In the genomic region with DNA sequence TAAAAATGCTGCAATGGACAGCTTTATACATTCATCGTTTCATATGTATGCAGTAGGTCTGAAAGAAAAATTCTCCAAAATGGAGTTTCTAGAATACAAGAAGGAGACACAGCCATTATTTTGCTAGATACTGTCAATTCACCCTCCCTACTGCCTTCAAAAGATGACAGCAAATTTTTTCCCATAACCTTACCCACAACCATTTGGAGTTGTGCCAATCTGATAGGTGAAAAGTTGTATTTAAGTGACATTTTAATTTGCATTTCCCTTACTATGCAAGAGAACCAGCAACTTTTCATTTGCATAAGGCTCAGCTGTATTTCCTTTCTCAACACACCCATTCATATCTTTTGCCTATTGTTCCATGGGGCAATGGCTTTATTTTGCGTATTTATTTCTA, we compare ENCODE assay signal across 22 cellular contexts. TPM values are rescaled to one million over a fixed set of nuclear protein-coding genes. Genes with fewer than 3 reads are reported as not detected.
DNase-seq lines count a peak whose midpoint lies in the region; ATAC-seq and TF ChIP-seq lines count a peak whose summit lies in the region.
"Had no signal": no experiment of that assay in that cellular context is flagged by ENCODE, and none has a peak within 500 bp of the region (broad histone marks: within the 10 kb centered on the region; RNA-seq: fewer than 3 reads in every experiment).

No MANE protein-coding gene starts in this region.

- no peak overlapping the region for H2BK120ac ChIP-seq in H9 (ENCODE audit: low read depth, low read length, poor library complexity, severe bottlenecking)

- no peak overlapping the region for H4K91ac ChIP-seq in H9 (ENCODE audit: insufficient read length, low read depth, low read length)

- no CpG with 5 or more reads among the region's 2 CpGs for WGBS in H9 (ENCODE audit: extremely low coverage, insufficient read length, low lambda C conversion rate)

- peaks cover 25% of the 10 kb centered on the region for H3K4me1 Mint-ChIP-seq in activated CD8-positive, alpha-beta T cell treated with anti-CD3 and anti-CD28 coated beads for 36 hours (ENCODE audit: low read depth)
- peaks cover 9% of the 10 kb centered on the region for H3K4me1 Mint-ChIP-seq in activated CD8-positive, alpha-beta T cell treated with anti-CD3 and anti-CD28 coated beads, Interleukin-2, amount 10 ng/mL, durations not matched to agents 7 days and 5 days (ENCODE audit: low read depth)
- H3K4me1 Mint-ChIP-seq in activated T-cell treated with anti-CD3 and anti-CD28 coated beads, Interleukin-2, amount 50 U/mL, for 72 hours (ENCODE audit: low read depth), result peaks cover 30% of the 10 kb centered on the region
- H3K4me1 Mint-ChIP-seq in naive thymus-derived CD4-positive, alpha-beta T cell, result peaks cover 10 to 24% (median 15%) of the 10 kb centered on the region in 7 donors
- H3K4me1 Mint-ChIP-seq in H9, result no peaks in the 10 kb centered on the region
- H3K4me1 Mint-ChIP-seq: neural progenitor cell had no signal

- peak; percentile 85 for ATAC-seq in activated CD8-positive, alpha-beta T cell treated with anti-CD3 and anti-CD28 coated beads for 36 hours
- no peak for ATAC-seq in activated CD8-positive, alpha-beta T cell treated with anti-CD3 and anti-CD28 coated beads, Interleukin-2, amount 10 ng/mL, durations not matched to agents 7 days and 5 days
- peak; percentile 33 for ATAC-seq in GM18502 (IDR thresholded peaks at IDR 0.05; ENCODE audit: poor library complexity, unreplicated experiment)
- peak; percentile 43 to 58 for ATAC-seq in activated T-cell treated with anti-CD3 and anti-CD28 coated beads, Interleukin-2, amount 50 U/mL, for 72 hours (replicated peaks in 1 of 2)
- peak; percentile 41 for ATAC-seq in naive thymus-derived CD4-positive, alpha-beta T cell
- no peak for ATAC-seq in HG02588 (IDR thresholded peaks at IDR 0.05; ENCODE audit: unreplicated experiment)
- no peak for ATAC-seq in GM19455 (IDR thresholded peaks at IDR 0.05; ENCODE audit: unreplicated experiment)
- ATAC-seq: A549 had no signal

- H3K56ac ChIP-seq in H9 (ENCODE audit: insufficient read length, low read depth, low read length), result no peak overlapping the region

- H3K9me3 Mint-ChIP-seq in activated CD8-positive, alpha-beta T cell treated with anti-CD3 and anti-CD28 coated beads for 36 hours, result no peaks in the 10 kb centered on the region
- no peaks in the 10 kb centered on the region for H3K9me3 Mint-ChIP-seq in activated CD8-positive, alpha-beta T cell treated with anti-CD3 and anti-CD28 coated beads, Interleukin-2, amount 10 ng/mL, durations not matched to agents 7 days and 5 days (ENCODE audit: insufficient read depth)
- no peaks in the 10 kb centered on the region for H3K9me3 Mint-ChIP-seq in activated T-cell treated with anti-CD3 and anti-CD28 coated beads, Interleukin-2, amount 50 U/mL, for 72 hours
- peaks cover 0 to 1% (median 0%) of the 10 kb centered on the region in 11 donors for H3K9me3 Mint-ChIP-seq in naive thymus-derived CD4-positive, alpha-beta T cell
- peaks cover 0 to 4% of the 10 kb centered on the region in 2 experiments; a peak in 2 of 5 replicates for H3K9me3 Mint-ChIP-seq in H9
- H3K9me3 Mint-ChIP-seq: activated CD4-positive, alpha-beta memory T cell treated with anti-CD3 and anti-CD28 coated beads for 36 hours; neural progenitor cell had no signal

- no peak overlapping the region for H2AFZ ChIP-seq in H9 (ENCODE audit: low read length)
- H2AFZ ChIP-seq: neural progenitor cell had no signal

- peak; percentile 36 for DNase-seq in activated CD8-positive, alpha-beta T cell treated with anti-CD3 and anti-CD28 coated beads for 36 hours
- DNase-seq in activated CD8-positive, alpha-beta T cell treated with anti-CD3 and anti-CD28 coated beads, Interleukin-2, amount 10 ng/mL, durations not matched to agents 7 days and 5 days, result no peak
- peak in 1 of 2 donors; percentile 28 for DNase-seq in activated T-cell treated with anti-CD3 and anti-CD28 coated beads, Interleukin-2, amount 50 U/mL, for 72 hours
- DNase-seq in naive thymus-derived CD4-positive, alpha-beta T cell, result peak in 6 of 9 donors; percentile 30 to 62 (median 45)
- no peak for DNase-seq in H9
- DNase-seq: activated CD4-positive, alpha-beta memory T cell treated with anti-CD3 and anti-CD28 coated beads for 36 hours; activated effector memory CD4-positive, alpha-beta T cell treated with Interleukin-2 at 50 U/mL for 16 hours; colonic mucosa; foreskin fibroblast; GOT3; IMR-90; MV-4-11; NCI-H2081; NCI-H510A treated with DMSO at 0.1 percent for 48 hours; tibial artery had no signal

- no peak overlapping the region for H3K27ac Mint-ChIP-seq in activated CD8-positive, alpha-beta T cell treated with anti-CD3 and anti-CD28 coated beads for 36 hours
- H3K27ac Mint-ChIP-seq in activated CD8-positive, alpha-beta T cell treated with anti-CD3 and anti-CD28 coated beads, Interleukin-2, amount 10 ng/mL, durations not matched to agents 7 days and 5 days, result no peak overlapping the region
- H3K27ac Mint-ChIP-seq in activated T-cell treated with anti-CD3 and anti-CD28 coated beads, Interleukin-2, amount 50 U/mL, for 72 hours, result peak overlapping the region; percentile 2
- H3K27ac Mint-ChIP-seq in naive thymus-derived CD4-positive, alpha-beta T cell, result peak overlapping the region in 1 of 9 donors; percentile 28
- H3K27ac Mint-ChIP-seq in H9, result no peak overlapping the region
- H3K27ac Mint-ChIP-seq: activated CD4-positive, alpha-beta memory T cell treated with anti-CD3 and anti-CD28 coated beads for 36 hours; neural progenitor cell had no signal

- H3T11ph ChIP-seq in H9 (ENCODE audit: low read length), result no peak overlapping the region

- H3K23me2 ChIP-seq in H9 (ENCODE audit: insufficient read length, low read depth, low read length, poor library complexity, severe bottlenecking), result no peaks in the 10 kb centered on the region

- no peaks in the 10 kb centered on the region for H3K27me3 Mint-ChIP-seq in activated CD8-positive, alpha-beta T cell treated with anti-CD3 and anti-CD28 coated beads for 36 hours
- no peaks in the 10 kb centered on the region for H3K27me3 Mint-ChIP-seq in activated CD8-positive, alpha-beta T cell treated with anti-CD3 and anti-CD28 coated beads, Interleukin-2, amount 10 ng/mL, durations not matched to agents 7 days and 5 days (ENCODE audit: low read depth)
- H3K27me3 Mint-ChIP-seq in activated T-cell treated with anti-CD3 and anti-CD28 coated beads, Interleukin-2, amount 50 U/mL, for 72 hours (ENCODE audit: low read depth), result no peaks in the 10 kb centered on the region
- H3K27me3 Mint-ChIP-seq in naive thymus-derived CD4-positive, alpha-beta T cell, result no peaks in the 10 kb centered on the region
- H3K27me3 Mint-ChIP-seq in H9 (ENCODE audit: low read depth), result no peaks in the 10 kb centered on the region
- H3K27me3 Mint-ChIP-seq: activated CD4-positive, alpha-beta memory T cell treated with anti-CD3 and anti-CD28 coated beads for 36 hours had no signal

- no peak overlapping the region for H2AK5ac ChIP-seq in H9 (ENCODE audit: insufficient read length, low read length)

- H4K20me1 ChIP-seq in H9 (ENCODE audit: control insufficient read depth, insufficient read depth, insufficient read length), result no peaks in the 10 kb centered on the region

- H3K18ac ChIP-seq in H9 (ENCODE audit: insufficient read length, low read depth, low read length), result no peak overlapping the region

- no peaks in the 10 kb centered on the region for H3K79me2 ChIP-seq in H9 (ENCODE audit: insufficient read depth, low read length)

- H3K14ac ChIP-seq in H9 (ENCODE audit: insufficient read depth, low read length), result no peak overlapping the region

- no peaks in the 10 kb centered on the region for H3K9me3 ChIP-seq in naive thymus-derived CD4-positive, alpha-beta T cell (ENCODE audit: control insufficient read depth in 2 of 3, low read length in 3 of 3)
- H3K9me3 ChIP-seq in H9 (ENCODE audit: control insufficient read depth, low read depth, low read length), result no peaks in the 10 kb centered on the region
- H3K9me3 ChIP-seq: A549, colonic mucosa, prostate gland, tibial artery had no signal

- H3K4me3 Mint-ChIP-seq in activated CD8-positive, alpha-beta T cell treated with anti-CD3 and anti-CD28 coated beads for 36 hours, result no peak overlapping the region
- H3K4me3 Mint-ChIP-seq in activated CD8-positive, alpha-beta T cell treated with anti-CD3 and anti-CD28 coated beads, Interleukin-2, amount 10 ng/mL, durations not matched to agents 7 days and 5 days, result no peak overlapping the region
- H3K4me3 Mint-ChIP-seq in activated T-cell treated with anti-CD3 and anti-CD28 coated beads, Interleukin-2, amount 50 U/mL, for 72 hours, result peak overlapping the region in 1 of 2 donors; percentile 50
- H3K4me3 Mint-ChIP-seq in naive thymus-derived CD4-positive, alpha-beta T cell, result peak overlapping the region in 2 of 10 donors; percentile 1 to 16
- no peak overlapping the region for H3K4me3 Mint-ChIP-seq in H9
- H3K4me3 Mint-ChIP-seq: activated CD4-positive, alpha-beta memory T cell treated with anti-CD3 and anti-CD28 coated beads for 36 hours; neural progenitor cell had no signal

- H2BK20ac ChIP-seq in H9 (ENCODE audit: low read depth, low read length, poor library complexity, severe bottlenecking), result no peak overlapping the region

- CTCF ChIA-PET in activated CD8-positive, alpha-beta T cell treated with anti-CD3 and anti-CD28 coated beads for 36 hours (lab: Charles Lee), result interaction anchor here (1.3 to 1.8 kb wide), 3 partner anchors 17 to 81 kb away, joined by 3 to 4 read pairs (median 3); partner anchors contain the start of gene SLC9A4
- CTCF ChIA-PET in activated CD8-positive, alpha-beta T cell treated with anti-CD3 and anti-CD28 coated beads, Interleukin-2, amount 10 ng/mL, durations not matched to agents 7 days and 5 days (lab: Charles Lee), result interaction anchor here (1.3 to 1.4 kb wide), 4 partner anchors 24 to 151 kb away, joined by 3 to 5 read pairs (median 4); no protein-coding TSS in a partner anchor
- CTCF ChIA-PET in naive thymus-derived CD4-positive, alpha-beta T cell (lab: Charles Lee), result no interaction called here

- no peak overlapping the region for H3K9ac ChIP-seq in H9 (ENCODE audit: extremely low read depth, insufficient read length, low read length)
- H3K9ac ChIP-seq: neural progenitor cell had no signal

- no peak overlapping the region for H3K4ac ChIP-seq in H9 (ENCODE audit: low read depth, low read length)

- no peaks in the 10 kb centered on the region for H3K36me3 ChIP-seq in naive thymus-derived CD4-positive, alpha-beta T cell (ENCODE audit: control insufficient read depth in 2 of 3, insufficient read depth in 3 of 3, low read length in 3 of 3)
- H3K36me3 ChIP-seq: colonic mucosa, neural progenitor cell, prostate gland, tibial artery had no signal

- H4K5ac ChIP-seq in H9 (ENCODE audit: insufficient read length, low read depth, low read length), result no peak overlapping the region

- H3K36me3 Mint-ChIP-seq in activated CD8-positive, alpha-beta T cell treated with anti-CD3 and anti-CD28 coated beads for 36 hours (ENCODE audit: low read depth), result peaks cover 33% of the 10 kb centered on the region
- H3K36me3 Mint-ChIP-seq in activated CD8-positive, alpha-beta T cell treated with anti-CD3 and anti-CD28 coated beads, Interleukin-2, amount 10 ng/mL, durations not matched to agents 7 days and 5 days (ENCODE audit: low read depth), result peaks cover 65% of the 10 kb centered on the region
- H3K36me3 Mint-ChIP-seq in activated T-cell treated with anti-CD3 and anti-CD28 coated beads, Interleukin-2, amount 50 U/mL, for 72 hours (ENCODE audit: insufficient read depth in 2 of 2), result peaks cover 4 to 19% of the 10 kb centered on the region in 2 donors
- peaks cover 0 to 66% (median 11%) of the 10 kb centered on the region in 5 donors for H3K36me3 Mint-ChIP-seq in naive thymus-derived CD4-positive, alpha-beta T cell
- H3K36me3 Mint-ChIP-seq in H9 (ENCODE audit: insufficient read depth in 1 of 3, low read depth in 3 of 3), result no peaks in the 10 kb centered on the region
- H3K36me3 Mint-ChIP-seq: neural progenitor cell had no signal

- H2BK12ac ChIP-seq in H9 (ENCODE audit: insufficient read length, low read depth, low read length), result no peak overlapping the region

- H2BK15ac ChIP-seq in H9 (ENCODE audit: low read depth, low read length), result no peak overlapping the region

- POLR2A ChIA-PET in activated CD8-positive, alpha-beta T cell treated with anti-CD3 and anti-CD28 coated beads for 36 hours (lab: Charles Lee), result no interaction called here
- POLR2A ChIA-PET in activated CD8-positive, alpha-beta T cell treated with anti-CD3 and anti-CD28 coated beads, Interleukin-2, amount 10 ng/mL, durations not matched to agents 7 days and 5 days (lab: Charles Lee), result no interaction called here
- POLR2A ChIA-PET in naive thymus-derived CD4-positive, alpha-beta T cell (lab: Charles Lee), result interaction anchor here (0.7 kb wide), 1 partner anchor 24 kb away, joined by 3 read pairs; no protein-coding TSS in a partner anchor

- no peaks in the 10 kb centered on the region for H3K27me3 ChIP-seq in naive thymus-derived CD4-positive, alpha-beta T cell (ENCODE audit: control insufficient read depth in 2 of 2, insufficient read depth in 2 of 2, low read length in 2 of 2)
- no peaks in the 10 kb centered on the region for H3K27me3 ChIP-seq in H9 (ENCODE audit: insufficient read depth, low read length)
- H3K27me3 ChIP-seq: colonic mucosa, neural progenitor cell, tibial artery had no signal

- no peak overlapping the region for H4K8ac ChIP-seq in H9 (replicated peaks; ENCODE audit: insufficient read length, low read depth, low read length)

- H3K4me2 ChIP-seq in H9 (ENCODE audit: insufficient read depth, insufficient read length, low read length), result no peak overlapping the region
- H3K4me2 ChIP-seq: A549, neural progenitor cell had no signal

- H3K79me1 ChIP-seq in H9 (ENCODE audit: insufficient read depth, low read depth, low read length, poor library complexity, severe bottlenecking), result no peaks in the 10 kb centered on the region

- intact Hi-C loops in activated CD8-positive, alpha-beta T cell treated with anti-CD3 and anti-CD28 coated beads for 36 hours (cut with micrococcal nuclease), result no loop called here
- intact Hi-C loops in naive thymus-derived CD4-positive, alpha-beta T cell (cut with micrococcal nuclease), result loop anchor here in 1 of 2 donors (5.0 kb wide), 1 partner anchor 34 kb away; the partner anchor contains the start of gene IL18R1

- TF ChIP-seq CTCF in activated CD8-positive, alpha-beta T cell treated with anti-CD3 and anti-CD28 coated beads for 36 hours (IDR thresholded peaks at IDR 0.05), result no peak
- TF ChIP-seq CTCF in H9 (conservative IDR thresholded peaks at IDR 0.05), result no peak

- no peak overlapping the region for H3K27ac ChIP-seq in naive thymus-derived CD4-positive, alpha-beta T cell (ENCODE audit: low read depth, low read length)
- H3K27ac ChIP-seq in H9 (ENCODE audit: insufficient read length, low read depth, low read length), result no peak overlapping the region
- H3K27ac ChIP-seq: A549, C4-2B, colonic mucosa, neural progenitor cell, prostate gland, tibial artery had no signal

- H3K4me1 ChIP-seq in naive thymus-derived CD4-positive, alpha-beta T cell (ENCODE audit: control insufficient read depth in 2 of 2, insufficient read depth in 2 of 2, low read length in 2 of 2), result peaks cover 0 to 9% of the 10 kb centered on the region in 2 donors
- H3K4me1 ChIP-seq in H9 (ENCODE audit: insufficient read depth, low read length), result no peaks in the 10 kb centered on the region
- H3K4me1 ChIP-seq: A549, colonic mucosa, neural progenitor cell, prostate gland, tibial artery had no signal

- no peak overlapping the region for H3K23ac ChIP-seq in H9 (ENCODE audit: insufficient read length, low read depth, low read length)

- no peak overlapping the region for H3K4me3 ChIP-seq in naive thymus-derived CD4-positive, alpha-beta T cell (ENCODE audit: low read length)
- H3K4me3 ChIP-seq: A549, colonic mucosa, neural progenitor cell, prostate gland, tibial artery had no signal

- H2BK5ac ChIP-seq in H9 (ENCODE audit: insufficient read length, low read length), result no peak overlapping the region

RNA-seq across cellular contexts. Expression of gene IL18RAP, which starts 31.4 kb away (rescaled TPM):
- 1 to 10 TPM; 5.8 to 6.0 TPM for total RNA-seq in activated CD8-positive, alpha-beta T cell treated with anti-CD3 and anti-CD28 coated beads for 36 hours
- total RNA-seq in activated CD8-positive, alpha-beta T cell treated with anti-CD3 and anti-CD28 coated beads, Interleukin-2, amount 10 ng/mL, durations not matched to agents 7 days and 5 days, result 10 to 100 TPM; 22.7 to 25.2 TPM
- 1 to 10 TPM; 7.6 to 9.5 TPM for total RNA-seq in activated T-cell treated with anti-CD3 and anti-CD28 coated beads, Interleukin-2, amount 50 U/mL, for 72 hours
- total RNA-seq in naive thymus-derived CD4-positive, alpha-beta T cell, result 10 to 100 TPM in 2 of 5 experiments, 1 to 10 TPM in 1, under 1 TPM in 1, not detected in 1; 0.30 to 17.1 (median 7.5) TPM
- polyA plus RNA-seq in naive thymus-derived CD4-positive, alpha-beta T cell, result not detected
- not detected in 2 replicates for total RNA-seq in H9 (2021)
- total RNA-seq: IMR-90 had no signal
- polyA plus RNA-seq: IMR-90 had no signal

RNA-seq across cellular contexts. Expression of gene IL18R1, which starts 35.9 kb away (rescaled TPM):
- 10 to 100 TPM; 15.0 to 15.8 TPM for total RNA-seq in activated CD8-positive, alpha-beta T cell treated with anti-CD3 and anti-CD28 coated beads for 36 hours
- 10 to 100 TPM; 50.2 to 53.1 TPM for total RNA-seq in activated CD8-positive, alpha-beta T cell treated with anti-CD3 and anti-CD28 coated beads, Interleukin-2, amount 10 ng/mL, durations not matched to agents 7 days and 5 days
- total RNA-seq in activated T-cell treated with anti-CD3 and anti-CD28 coated beads, Interleukin-2, amount 50 U/mL, for 72 hours, result 10 to 100 TPM; 56.5 to 68.0 TPM
- 10 to 100 TPM in 1 of 5 experiments, 1 to 10 TPM in 4; 2.1 to 52.8 (median 5.3) TPM for total RNA-seq in naive thymus-derived CD4-positive, alpha-beta T cell
- polyA plus RNA-seq in naive thymus-derived CD4-positive, alpha-beta T cell, result 1 to 10 TPM in 1 of 2 donors, under 1 TPM in 1; 0.77 to 2.0 TPM
- not detected in 2 replicates for total RNA-seq in H9 (2021)

Comparison
In these comparisons a context has a peak if more than half of its experiments do, and no peak if none do; other contexts are left out.
1. ATAC-seq: peak in activated CD8-positive, alpha-beta T cell treated with anti-CD3 and anti-CD28 coated beads for 36 hours (single experiment), GM18502 (single experiment), activated T-cell treated with anti-CD3 and anti-CD28 coated beads, Interleukin-2, amount 50 U/mL, for 72 hours (2 of 2) and naive thymus-derived CD4-positive, alpha-beta T cell (single experiment); none in activated CD8-positive, alpha-beta T cell treated with anti-CD3 and anti-CD28 coated beads, Interleukin-2, amount 10 ng/mL, durations not matched to agents 7 days and 5 days (single experiment), HG02588 (single experiment) and GM19455 (single experiment).
2. DNase-seq: peak in activated CD8-positive, alpha-beta T cell treated with anti-CD3 and anti-CD28 coated beads for 36 hours (single experiment) and naive thymus-derived CD4-positive, alpha-beta T cell (6 of 9); none in activated CD8-positive, alpha-beta T cell treated with anti-CD3 and anti-CD28 coated beads, Interleukin-2, amount 10 ng/mL, durations not matched to agents 7 days and 5 days (single experiment) and H9 (single experiment).